16 cellular contexts compared by ENCODE assay signal in genomic region chr2:40251146-40251545, GRCh38.
DNase-seq lines count a peak whose midpoint lies in the region; ATAC-seq and TF ChIP-seq lines count a peak whose summit lies in the region.
"Had no signal": no experiment of that assay in that cellular context is flagged by ENCODE, and none has a peak within 500 bp of the region (broad histone marks: within the 10 kb centered on the region; RNA-seq: fewer than 3 reads in every experiment).

No MANE protein-coding gene starts in this region.

- CTCF ChIA-PET in CD8-positive, alpha-beta memory T cell (lab: Charles Lee), result no interaction called here

- no peak for ATAC-seq in gastrocnemius medialis
- ATAC-seq: stimulated activated effector memory CD8-positive, alpha-beta T cell treated with anti-CD3 and anti-CD28 coated beads, Interleukin-12 subunit alpha, Interleukin-12 subunit beta, amount 100 ng/mL, for 72 hours had no signal

- no peaks in the 10 kb centered on the region for H3K4me1 ChIP-seq in CD8-positive, alpha-beta memory T cell (ENCODE audit: insufficient read depth, low read length)
- no peaks in the 10 kb centered on the region for H3K4me1 ChIP-seq in gastrocnemius medialis

- no peaks in the 10 kb centered on the region for H3K9me3 ChIP-seq in CD8-positive, alpha-beta memory T cell (ENCODE audit: low read length)
- no peaks in the 10 kb centered on the region for H3K9me3 ChIP-seq in gastrocnemius medialis

- POLR2A ChIA-PET in CD8-positive, alpha-beta memory T cell (lab: Charles Lee), result no interaction called here

- H3K4me1 Mint-ChIP-seq in mesothelial cell of epicardium, result peaks cover 7% of the 10 kb centered on the region
- H3K4me1 Mint-ChIP-seq in CD8-positive, alpha-beta memory T cell, result no peaks in the 10 kb centered on the region
- H3K4me1 Mint-ChIP-seq: IgD-negative memory B cell; stimulated activated effector memory CD8-positive, alpha-beta T cell treated with anti-CD3 and anti-CD28 coated beads, Interleukin-12 subunit alpha, Interleukin-12 subunit beta, amount 100 ng/mL, for 72 hours had no signal

- no peaks in the 10 kb centered on the region for H3K36me3 Mint-ChIP-seq in mesothelial cell of epicardium
- no peaks in the 10 kb centered on the region for H3K36me3 Mint-ChIP-seq in CD8-positive, alpha-beta memory T cell
- H3K36me3 Mint-ChIP-seq: IgD-negative memory B cell; stimulated activated effector memory CD8-positive, alpha-beta T cell treated with anti-CD3 and anti-CD28 coated beads, Interleukin-12 subunit alpha, Interleukin-12 subunit beta, amount 100 ng/mL, for 72 hours had no signal

- H3K27me3 Mint-ChIP-seq in mesothelial cell of epicardium (ENCODE audit: low read depth), result no peaks in the 10 kb centered on the region
- no peaks in the 10 kb centered on the region for H3K27me3 Mint-ChIP-seq in CD8-positive, alpha-beta memory T cell
- H3K27me3 Mint-ChIP-seq: IgD-negative memory B cell had no signal

- H3K27ac Mint-ChIP-seq in mesothelial cell of epicardium, result peak overlapping the region; percentile 32
- H3K27ac Mint-ChIP-seq in CD8-positive, alpha-beta memory T cell, result no peak overlapping the region
- H3K27ac Mint-ChIP-seq: activated T-helper 1 cell treated with anti-CD3 and anti-CD28 coated beads, Interleukin-12 subunit alpha, Interleukin-12 subunit beta, Interleukin-2, Interleukin-4 antibody, amounts not matched to agents 30 ng/mL and 10 ng/mL and 1 ng/mL, durations not matched to agents 14 hours and 24 hours and 36 hours; IgD-negative memory B cell; stimulated activated effector memory CD8-positive, alpha-beta T cell treated with anti-CD3 and anti-CD28 coated beads, Interleukin-12 subunit alpha, Interleukin-12 subunit beta, amount 100 ng/mL, for 72 hours had no signal

- peak; percentile 2 for DNase-seq in ELR (ENCODE audit: low read depth)
- DNase-seq in NCI-H2029 treated with DMSO at 0.1 percent for 48 hours (lab: John Stamatoyannopoulos, UW), result peak; percentile 97
- DNase-seq in astrocyte of the hippocampus (ENCODE audit: low read depth, low spot score), result peak; percentile 52
- no peak for DNase-seq in mesothelial cell of epicardium (ENCODE audit: low spot score in 2 of 2, unreplicated experiment in 2 of 2)
- no peak for DNase-seq in CD8-positive, alpha-beta memory T cell
- no peak for DNase-seq in activated CD4-positive, alpha-beta T cell treated with anti-CD3 and anti-CD28 coated beads for 48 hours
- DNase-seq in activated gamma-delta T cell treated with Interleukin-2 at 50 U/mL for 16 hours, result no peak
- no peak for DNase-seq in gastrocnemius medialis
- DNase-seq: activated CD4-positive, alpha-beta T cell treated with anti-CD3 and anti-CD28 coated beads for 1 hour; GM23248; kidney; SW 1271 had no signal

- H3K9me3 Mint-ChIP-seq in mesothelial cell of epicardium, result no peaks in the 10 kb centered on the region
- peaks cover 0 to 4% (median 0%) of the 10 kb centered on the region in 5 donors for H3K9me3 Mint-ChIP-seq in CD8-positive, alpha-beta memory T cell
- H3K9me3 Mint-ChIP-seq: activated T-helper 1 cell treated with anti-CD3 and anti-CD28 coated beads, Interleukin-12 subunit alpha, Interleukin-12 subunit beta, Interleukin-2, Interleukin-4 antibody, amounts not matched to agents 30 ng/mL and 10 ng/mL and 1 ng/mL, durations not matched to agents 14 hours and 24 hours and 36 hours; IgD-negative memory B cell had no signal

- intact Hi-C loops in gastrocnemius medialis (cut with DNase I; ENCODE audit: low total_unique reads), result no loop called here

- in situ Hi-C loops in gastrocnemius medialis (cut with MboI; ENCODE audit: low sequenced_read_pairs in 4 of 4), result no loop called here

- TF ChIP-seq POLR2A in gastrocnemius medialis (IDR thresholded peaks at IDR 0.05), result no peak

- no peak for TF ChIP-seq CTCF in mesothelial cell of epicardium (IDR thresholded peaks at IDR 0.05; ENCODE audit: unreplicated experiment)
- no peak for TF ChIP-seq CTCF in gastrocnemius medialis (IDR thresholded peaks at IDR 0.05 in 4 of 5, conservative IDR thresholded peaks at IDR 0.05 in 1 of 5)

- H3K27ac ChIP-seq in CD8-positive, alpha-beta memory T cell (ENCODE audit: low read depth, low read length), result no peak overlapping the region
- H3K27ac ChIP-seq in gastrocnemius medialis, result no peak overlapping the region
- H3K27ac ChIP-seq: C4-2B, GM23248 had no signal

- no peak overlapping the region for H3K4me3 Mint-ChIP-seq in mesothelial cell of epicardium
- no peak overlapping the region for H3K4me3 Mint-ChIP-seq in CD8-positive, alpha-beta memory T cell
- H3K4me3 Mint-ChIP-seq: activated T-helper 1 cell treated with anti-CD3 and anti-CD28 coated beads, Interleukin-12 subunit alpha, Interleukin-12 subunit beta, Interleukin-2, Interleukin-4 antibody, amounts not matched to agents 30 ng/mL and 10 ng/mL and 1 ng/mL, durations not matched to agents 14 hours and 24 hours and 36 hours; IgD-negative memory B cell; stimulated activated effector memory CD8-positive, alpha-beta T cell treated with anti-CD3 and anti-CD28 coated beads, Interleukin-12 subunit alpha, Interleukin-12 subunit beta, amount 100 ng/mL, for 72 hours had no signal

- H3K27me3 ChIP-seq in CD8-positive, alpha-beta memory T cell (ENCODE audit: insufficient read depth, low read length, poor library complexity, severe bottlenecking), result no peaks in the 10 kb centered on the region
- H3K27me3 ChIP-seq in gastrocnemius medialis, result no peaks in the 10 kb centered on the region

- H3K4me3 ChIP-seq in CD8-positive, alpha-beta memory T cell (ENCODE audit: low read length), result no peak overlapping the region
- H3K4me3 ChIP-seq in gastrocnemius medialis, result no peak overlapping the region
- H3K4me3 ChIP-seq: GM23248 had no signal

- no peaks in the 10 kb centered on the region for H3K36me3 ChIP-seq in CD8-positive, alpha-beta memory T cell (ENCODE audit: insufficient read depth, low read length)
- no peaks in the 10 kb centered on the region for H3K36me3 ChIP-seq in gastrocnemius medialis

Comparison
In these comparisons a context has a peak if more than half of its experiments do, and no peak if none do; other contexts are left out.
1. DNase-seq: peak in ELR (single experiment), NCI-H2029 treated with DMSO at 0.1 percent for 48 hours (single experiment) and astrocyte of the hippocampus (single experiment); none in mesothelial cell of epicardium (0 of 2), CD8-positive, alpha-beta memory T cell (0 of 5), activated CD4-positive, alpha-beta T cell treated with anti-CD3 and anti-CD28 coated beads for 48 hours (single experiment), activated gamma-delta T cell treated with Interleukin-2 at 50 U/mL for 16 hours (single experiment) and gastrocnemius medialis (0 of 2).